Comparison of ENCODE assay signal across 9 cellular contexts in genomic region chr1:204287466-204287881, GRCh38.
DNase-seq lines count a peak whose midpoint lies in the region; ATAC-seq, FAIRE-seq and TF ChIP-seq lines count a peak whose summit lies in the region.
"Had no signal": no experiment of that assay in that cellular context is flagged by ENCODE, and none has a peak within 500 bp of the region (broad histone marks: within the 10 kb centered on the region; RNA-seq: fewer than 3 reads in every experiment).

No MANE protein-coding gene starts in this region.

- no peaks in the 10 kb centered on the region for H3K27me3 Mint-ChIP-seq in progenitor cell of endocrine pancreas

- H3K4me3 Mint-ChIP-seq in progenitor cell of endocrine pancreas (ENCODE audit: low read depth): peak overlapping the region; percentile 92

- peaks cover 68% of the 10 kb centered on the region for H3K4me1 Mint-ChIP-seq in progenitor cell of endocrine pancreas (ENCODE audit: low read depth)

- peaks cover 9 to 78% (median 55%) of the 10 kb centered on the region in 12 donors for H3K4me1 ChIP-seq in heart left ventricle
- H3K4me1 ChIP-seq in small intestine (ENCODE audit: control insufficient read depth in 2 of 2, insufficient read depth in 1 of 2, low read depth in 1 of 2, low read length in 1 of 2): peaks cover 8 to 9% of the 10 kb centered on the region in 2 donors

- TF ChIP-seq CTCF in heart left ventricle (IDR thresholded peaks at IDR 0.05): no peak
- TF ChIP-seq CTCF in progenitor cell of endocrine pancreas (IDR thresholded peaks at IDR 0.05; ENCODE audit: unreplicated experiment): no peak
- no peak for TF ChIP-seq CTCF in GM13976 (IDR thresholded peaks at IDR 0.05; ENCODE audit: borderline replicate concordance, control extremely low read depth, extremely low read depth, insufficient read depth, missing control alignments)

- H3K4me3 ChIP-seq in heart left ventricle (peak overlapping the region; percentile 8 to 53 (median 43)), small intestine (ENCODE audit: low read depth in 1 of 2, low read length in 2 of 2) (no peak overlapping the region)
- H3K4me3 ChIP-seq: SJSA1 had no signal

- H3K36me3 ChIP-seq in heart left ventricle: no peaks in the 10 kb centered on the region
- H3K36me3 ChIP-seq in small intestine (ENCODE audit: control insufficient read depth in 2 of 2, insufficient read depth in 2 of 2, low read length in 2 of 2): no peaks in the 10 kb centered on the region
- H3K36me3 ChIP-seq: SJSA1 had no signal

- peak; percentile 13 for DNase-seq in DMS153 (lab: John Stamatoyannopoulos, UW)
- no peak for DNase-seq in heart left ventricle
- no peak for DNase-seq in progenitor cell of endocrine pancreas (ENCODE audit: low spot score, unreplicated experiment)
- no peak for DNase-seq in amniotic stem cell (lab: John Stamatoyannopoulos, UW)
- no peak for DNase-seq in GM13976 (ENCODE audit: low spot score)
- DNase-seq in small intestine: no peak

- peaks cover 3% of the 10 kb centered on the region for H3K36me3 Mint-ChIP-seq in progenitor cell of endocrine pancreas (ENCODE audit: insufficient read depth)

- ATAC-seq in SK-N-SH treated with all-trans-retinoic acid at 6 μM for 48 hours (peak; percentile 28), heart left ventricle (peak in 3 of 4 donors; percentile 9 to 36 (median 28))
- ATAC-seq in activated CD4-positive, CD25-positive, alpha-beta regulatory T cell treated with anti-CD3 and anti-CD28 coated beads, Interleukin-2, amount 50 U/mL, for 24 hours: no peak

- H3K9me3 ChIP-seq in heart left ventricle: no peaks in the 10 kb centered on the region
- no peaks in the 10 kb centered on the region for H3K9me3 ChIP-seq in small intestine (ENCODE audit: control insufficient read depth, low read depth)
- H3K9me3 ChIP-seq: SJSA1 had no signal

- 15 to 26% (median 17%) methylated on average over 8 of the region's 8 CpGs for WGBS in heart left ventricle, 4 donors
- WGBS in small intestine, 3 donors: 46 to 62% (median 56%) methylated on average over 8 of the region's 8 CpGs

- H3K27ac Mint-ChIP-seq in progenitor cell of endocrine pancreas: peak overlapping the region; percentile 95

- peak overlapping the region; percentile 11 to 91 (median 82) for H3K27ac ChIP-seq in heart left ventricle
- peak overlapping the region in 1 of 2 donors; percentile 59 for H3K27ac ChIP-seq in small intestine (ENCODE audit: low read depth in 1 of 2, low read length in 1 of 2)
- H3K27ac ChIP-seq: SJSA1 had no signal

- in situ Hi-C loops in GM13976 (cut with MboI; ENCODE audit: low sequenced_read_pairs, unreplicated experiment): no loop called here

- H3K9me3 Mint-ChIP-seq in progenitor cell of endocrine pancreas (ENCODE audit: low read depth): no peaks in the 10 kb centered on the region

- TF ChIP-seq POLR2A in heart left ventricle (IDR thresholded peaks at IDR 0.05): no peak

- intact Hi-C loops in heart left ventricle (cut with DNase I): no loop called here

- FAIRE-seq in small intestine (lab: Jason Lieb, UNC): no peak

- H3K27me3 ChIP-seq in heart left ventricle (no peaks in the 10 kb centered on the region), small intestine (ENCODE audit: control insufficient read depth in 2 of 2, insufficient read depth in 2 of 2, low read length in 2 of 2) (no peaks in the 10 kb centered on the region)
- H3K27me3 ChIP-seq: SJSA1 had no signal

TF ChIP-seq in SK-N-SH treated with all-trans-retinoic acid at 6 μM for 48 hours, 23 proteins besides CTCF, POLR2A, EP300 and RAD21:
- no peak for TF ChIP-seq TCF4 (CRISPR knock-in tag; IDR thresholded peaks at IDR 0.05; ENCODE audit: borderline replicate concordance)
- TF ChIP-seq TSHZ2 (CRISPR knock-in tag; IDR thresholded peaks at IDR 0.05): no peak
- no peak for TF ChIP-seq OSR1 (CRISPR knock-in tag; IDR thresholded peaks at IDR 0.05)
- TF ChIP-seq ISL1 (CRISPR knock-in tag; IDR thresholded peaks at IDR 0.05): no peak
- TF ChIP-seq CSDC2 (CRISPR knock-in tag; IDR thresholded peaks at IDR 0.05): no peak
- TF ChIP-seq SNAI2 (CRISPR knock-in tag; IDR thresholded peaks at IDR 0.05): no peak
- TF ChIP-seq ZNF70 (CRISPR knock-in tag; IDR thresholded peaks at IDR 0.05): no peak
- TF ChIP-seq ARNTL (CRISPR knock-in tag; IDR thresholded peaks at IDR 0.05; ENCODE audit: borderline replicate concordance, low read depth): no peak
- no peak for TF ChIP-seq ZFP3 (CRISPR knock-in tag; IDR thresholded peaks at IDR 0.05)
- no peak for TF ChIP-seq ZNF565 (CRISPR knock-in tag; conservative IDR thresholded peaks at IDR 0.05; ENCODE audit: low read depth)
- TF ChIP-seq ZC3H10 (CRISPR knock-in tag; IDR thresholded peaks at IDR 0.05): no peak
- TF ChIP-seq GLIS3 (CRISPR knock-in tag; IDR thresholded peaks at IDR 0.05): no peak
- no peak for TF ChIP-seq TOX (CRISPR knock-in tag; IDR thresholded peaks at IDR 0.05; ENCODE audit: borderline replicate concordance)
- no peak for TF ChIP-seq POU6F1 (CRISPR knock-in tag; IDR thresholded peaks at IDR 0.05; ENCODE audit: borderline replicate concordance, low read depth)
- TF ChIP-seq ZNF8 (CRISPR knock-in tag; IDR thresholded peaks at IDR 0.05): no peak
- TF ChIP-seq RARB (CRISPR knock-in tag; IDR thresholded peaks at IDR 0.05): no peak

Comparison
In these comparisons a context has a peak if more than half of its experiments do, and no peak if none do; other contexts are left out.
1. ATAC-seq: peak in SK-N-SH treated with all-trans-retinoic acid at 6 μM for 48 hours (single experiment) and heart left ventricle (3 of 4); none in activated CD4-positive, CD25-positive, alpha-beta regulatory T cell treated with anti-CD3 and anti-CD28 coated beads, Interleukin-2, amount 50 U/mL, for 24 hours (0 of 2).
2. H3K4me3 ChIP-seq: peak in heart left ventricle (12 of 12); none in small intestine (0 of 2).